Comparison of ENCODE assay signal across 8 cellular contexts in the genomic region with DNA sequence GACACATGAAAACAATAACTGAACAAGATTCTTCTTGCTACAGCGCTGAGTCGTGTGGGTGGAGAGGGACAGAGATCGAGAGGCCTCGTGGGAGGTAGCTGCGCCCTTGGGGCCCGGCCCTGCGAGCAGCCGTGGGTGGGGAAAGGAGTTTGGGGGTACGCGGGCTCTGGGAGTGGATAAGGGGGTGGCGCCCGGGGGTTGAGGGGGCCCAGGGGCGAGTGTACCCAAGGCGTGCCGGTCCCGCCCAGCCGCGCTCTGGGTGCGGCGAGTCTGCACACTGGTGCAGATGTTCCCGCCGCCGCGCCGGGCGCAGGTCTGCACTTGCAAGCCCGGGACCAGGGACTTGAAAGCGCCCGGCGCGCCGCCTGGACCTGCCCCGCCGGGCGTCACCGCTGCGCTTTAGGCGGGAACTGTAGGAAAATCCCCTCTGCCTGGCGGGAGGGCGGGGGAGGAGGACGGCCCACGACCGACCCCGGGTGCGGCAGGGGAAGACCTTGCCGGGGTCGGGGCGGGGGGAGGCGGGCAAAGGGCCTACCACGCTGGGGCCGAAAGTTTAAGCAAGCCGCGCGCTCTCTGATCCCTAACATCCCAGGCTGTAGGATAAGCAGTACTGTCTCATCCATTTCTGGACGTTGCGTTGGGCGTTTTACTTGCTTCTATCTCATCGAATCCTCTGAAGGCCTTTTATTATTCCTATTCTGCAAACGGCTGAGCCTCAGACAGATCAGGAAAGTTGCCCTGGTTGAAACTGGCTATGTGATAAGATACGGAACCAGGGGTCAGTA. TPM values are rescaled to one million over a fixed set of nuclear protein-coding genes. Genes with fewer than 3 reads are reported as not detected.
DNase-seq lines count a peak whose midpoint lies in the region; ATAC-seq and TF ChIP-seq lines count a peak whose summit lies in the region.

No MANE protein-coding gene starts in this region.

- peak overlapping the region in 1 of 2 donors; percentile 58 for H3K4me3 ChIP-seq in CD4-positive, alpha-beta memory T cell (ENCODE audit: low read length in 2 of 2)
- H3K4me3 ChIP-seq in heart left ventricle (peak overlapping the region in 11 of 12 donors; percentile 7 to 98 (median 75)), sigmoid colon (peak overlapping the region in 3 of 4 donors; percentile 35 to 46 (median 45))

- intact Hi-C loops in CD4-positive, alpha-beta memory T cell (cut with micrococcal nuclease), result loop anchor here (1.0 kb wide), 1 partner anchor 188 kb away; a partner anchor contains a TSS
- intact Hi-C loops in heart left ventricle (cut with DNase I) (loop anchor here in 6 of 10 donors (5.0 to 10.0 kb wide), 3 partner anchors 76 to 173 kb away; no protein-coding TSS in a partner anchor), sigmoid colon (cut with DNase I) (loop anchor here (10.0 kb wide), 1 partner anchor 173 kb away; no protein-coding TSS in a partner anchor)

- no peak overlapping the region for H3K27ac ChIP-seq in CD4-positive, alpha-beta memory T cell (ENCODE audit: low read depth, low read length)
- peak overlapping the region in 1 of 12 donors; percentile 42 for H3K27ac ChIP-seq in heart left ventricle
- no peak overlapping the region for H3K27ac ChIP-seq in sigmoid colon

- TF ChIP-seq CTCF in heart left ventricle (IDR thresholded peaks at IDR 0.05), result no peak
- TF ChIP-seq CTCF in sigmoid colon (IDR thresholded peaks at IDR 0.05), result no peak

- H3K4me1 Mint-ChIP-seq in CD4-positive, alpha-beta memory T cell, result peaks cover 9 to 33% (median 20%) of the 10 kb centered on the region in 4 donors

- peak in 1 of 5 donors; percentile 34 for DNase-seq in CD4-positive, alpha-beta memory T cell
- peak; percentile 84 for DNase-seq in HuH-7.5 (ENCODE audit: low spot score)
- peak; percentile 11 for DNase-seq in activated T-helper 9 cell treated with anti-CD3 and anti-CD28 coated beads, Interleukin-2, amount 50 U/mL, for 16 hours (ENCODE audit: low read depth)
- DNase-seq in heart left ventricle, result peak in 4 of 5 donors; percentile 33 to 71 (median 48)
- DNase-seq in sigmoid colon, result peak; percentile 75
- DNase-seq in retina, result no peak
- no peak for DNase-seq in AML-193 (lab: John Stamatoyannopoulos, UW)

- no peak for TF ChIP-seq EP300 in sigmoid colon (IDR thresholded peaks at IDR 0.05)

- 9 to 29% (median 16%) methylated on average over 48 to 60 of the region's 60 CpGs for WGBS in heart left ventricle, 4 donors
- 2% methylated on average over 60 of the region's 60 CpGs for WGBS in sigmoid colon, 2 donors

- H3K36me3 Mint-ChIP-seq in CD4-positive, alpha-beta memory T cell, result peaks cover 0 to 3% of the 10 kb centered on the region in 2 donors

- H3K4me3 Mint-ChIP-seq in CD4-positive, alpha-beta memory T cell, result peak overlapping the region; percentile 79 to 88 (median 82)

- H3K9me3 ChIP-seq in CD4-positive, alpha-beta memory T cell (ENCODE audit: control insufficient read depth in 1 of 2, low read length in 2 of 2), result no peaks in the 10 kb centered on the region
- H3K9me3 ChIP-seq in heart left ventricle (no peaks in the 10 kb centered on the region), sigmoid colon (no peaks in the 10 kb centered on the region)

- peak overlapping the region in 2 of 7 donors; percentile 24 to 30 for H3K27ac Mint-ChIP-seq in CD4-positive, alpha-beta memory T cell

- H3K27me3 Mint-ChIP-seq in CD4-positive, alpha-beta memory T cell, result peaks cover 15 to 37% of the 10 kb centered on the region in 2 donors

- peaks cover 21% of the 10 kb centered on the region for H3K27me3 ChIP-seq in CD4-positive, alpha-beta memory T cell (ENCODE audit: insufficient read depth, low read length)
- H3K27me3 ChIP-seq in heart left ventricle, result peaks cover 0 to 46% (median 0%) of the 10 kb centered on the region in 9 donors
- no peaks in the 10 kb centered on the region for H3K27me3 ChIP-seq in sigmoid colon

- H3K9me3 Mint-ChIP-seq in CD4-positive, alpha-beta memory T cell, result no peaks in the 10 kb centered on the region

- POLR2A ChIA-PET in CD4-positive, alpha-beta memory T cell (lab: Charles Lee; ENCODE audit: partially characterized antibody), result no interaction called here

- peaks cover 23% of the 10 kb centered on the region for H3K4me1 ChIP-seq in CD4-positive, alpha-beta memory T cell (ENCODE audit: insufficient read depth, low read length)
- H3K4me1 ChIP-seq in heart left ventricle (peaks cover 0 to 48% (median 19%) of the 10 kb centered on the region in 12 donors), sigmoid colon (peaks cover 0 to 31% (median 29%) of the 10 kb centered on the region in 4 donors)

- H3K36me3 ChIP-seq in CD4-positive, alpha-beta memory T cell (ENCODE audit: insufficient read depth, low read length), result no peaks in the 10 kb centered on the region
- H3K36me3 ChIP-seq in heart left ventricle (no peaks in the 10 kb centered on the region), sigmoid colon (no peaks in the 10 kb centered on the region)

- ATAC-seq in heart left ventricle (peak in 2 of 4 donors; percentile 4 to 24), HG02642 (IDR thresholded peaks at IDR 0.05; ENCODE audit: poor library complexity, unreplicated experiment) (no peak)

- CTCF ChIA-PET in CD4-positive, alpha-beta memory T cell (lab: Charles Lee; ENCODE audit: partially characterized antibody), result no interaction called here

- TF ChIP-seq POLR2A in heart left ventricle (IDR thresholded peaks at IDR 0.05) (no peak), sigmoid colon (IDR thresholded peaks at IDR 0.05) (no peak)

RNA-seq across cellular contexts. Expression of a gene that starts 1.4 kb away (rescaled TPM):
- total RNA-seq in CD4-positive, alpha-beta memory T cell, result not detected
- polyA plus RNA-seq in CD4-positive, alpha-beta memory T cell, result not detected
- total RNA-seq in heart left ventricle, result 10 to 100 TPM; 30.5 to 67.8 (median 46.6) TPM
- 10 to 100 TPM; 24.3 to 25.2 TPM for polyA plus RNA-seq in heart left ventricle
- 1 to 10 TPM; 4.2 to 9.7 (median 5.2) TPM for total RNA-seq in sigmoid colon
- 10 to 100 TPM in 1 of 3 donors, 1 to 10 TPM in 2; 6.7 to 13.2 (median 7.8) TPM for polyA plus RNA-seq in sigmoid colon

RNA-seq across cellular contexts. Expression of a gene that starts 9.8 kb away (rescaled TPM):
- not detected for total RNA-seq in CD4-positive, alpha-beta memory T cell
- polyA plus RNA-seq in CD4-positive, alpha-beta memory T cell, result not detected
- total RNA-seq in heart left ventricle, result under 1 TPM in 1 of 9 donors, not detected in 8; 0.40 TPM
- polyA plus RNA-seq in heart left ventricle, result not detected
- not detected for total RNA-seq in sigmoid colon
- under 1 TPM in 1 of 3 donors, not detected in 2; 0.60 TPM for polyA plus RNA-seq in sigmoid colon

Comparison
In these comparisons a context has a peak if more than half of its experiments do, and no peak if none do; other contexts are left out.
1. DNase-seq: peak in HuH-7.5 (single experiment), activated T-helper 9 cell treated with anti-CD3 and anti-CD28 coated beads, Interleukin-2, amount 50 U/mL, for 16 hours (single experiment), heart left ventricle (4 of 5) and sigmoid colon (single experiment); none in retina (single experiment) and AML-193 (0 of 2).
2. RNA of a gene that starts 1.4 kb away (total RNA-seq): 30.5 to 67.8 TPM in heart left ventricle and 4.2 to 9.7 TPM in sigmoid colon; not detected in CD4-positive, alpha-beta memory T cell; every median in the first group is over 4 times any median in the second.